In genomic region chr7:127091620-127092019, GRCh38 we compare ENCODE assay signal across 30 cellular contexts.
"Had no signal": no experiment of that assay in that cellular context is flagged by ENCODE, and none has a peak within 500 bp of the region (broad histone marks: within the 10 kb centered on the region; RNA-seq: fewer than 3 reads in every experiment).

No MANE protein-coding gene starts in this region.

- H3K9me3 ChIP-seq: body of pancreas, breast epithelium had no signal

- H3K4me1 Mint-ChIP-seq: activated B cell treated with CpG ODN at 0.5 μM for 24 hours; activated CD4-positive, alpha-beta memory T cell treated with anti-CD3 and anti-CD28 coated beads, Interleukin-2, amount 10 ng/mL, durations not matched to agents 7 days and 5 days; activated CD4-positive, alpha-beta T cell treated with anti-CD3 and anti-CD28 coated beads, Interleukin-2, amount 10 ng/mL, durations not matched to agents 24 days and 14 days; activated CD8-positive, alpha-beta memory T cell treated with anti-CD3 and anti-CD28 coated beads, Interleukin-2, amount 10 ng/mL, durations not matched to agents 7 days and 5 days; activated naive CD4-positive, alpha-beta T cell treated with anti-CD3 and anti-CD28 coated beads, Interleukin-2, amount 10 ng/mL, durations not matched to agents 7 days and 5 days; activated naive CD4-positive, alpha-beta T cell treated with anti-CD3 and anti-CD28 coated beads, Interleukin-2, amount 50 U/mL, for 24 hours; activated naive CD8-positive, alpha-beta T cell treated with anti-CD3 and anti-CD28 coated beads, Interleukin-2, amount 10 ng/mL, durations not matched to agents 7 days and 5 days; activated naive CD8-positive, alpha-beta T cell treated with anti-CD3 and anti-CD28 coated beads, Interleukin-2, amount 50 U/mL, for 24 hours; T-cell; T-helper 17 cell had no signal

- ATAC-seq: activated CD8-positive, alpha-beta memory T cell treated with anti-CD3 and anti-CD28 coated beads, Interleukin-2, amount 10 ng/mL, durations not matched to agents 7 days and 5 days; activated CD8-positive, alpha-beta T cell treated with anti-CD3 and anti-CD28 coated beads, Interleukin-2, amount 10 ng/mL, durations not matched to agents 7 days and 5 days; activated naive CD8-positive, alpha-beta T cell treated with anti-CD3 and anti-CD28 coated beads, Interleukin-2, amount 50 U/mL, for 24 hours; body of pancreas; T-cell; T-helper 17 cell had no signal

- H3K4me1 ChIP-seq: body of pancreas, breast epithelium had no signal

- H3K27me3 ChIP-seq: body of pancreas, brain microvascular endothelial cell, breast epithelium had no signal

- H3K4me3 Mint-ChIP-seq: activated B cell treated with CpG ODN at 0.5 μM for 24 hours; activated CD4-positive, alpha-beta memory T cell treated with anti-CD3 and anti-CD28 coated beads, Interleukin-2, amount 10 ng/mL, durations not matched to agents 7 days and 5 days; activated CD4-positive, alpha-beta T cell treated with anti-CD3 and anti-CD28 coated beads, Interleukin-2, amount 10 ng/mL, durations not matched to agents 24 days and 14 days; activated CD8-positive, alpha-beta memory T cell treated with anti-CD3 and anti-CD28 coated beads, Interleukin-2, amount 10 ng/mL, durations not matched to agents 7 days and 5 days; activated CD8-positive, alpha-beta T cell treated with anti-CD3 and anti-CD28 coated beads, Interleukin-2, amount 10 ng/mL, durations not matched to agents 7 days and 5 days; activated naive CD4-positive, alpha-beta T cell treated with anti-CD3 and anti-CD28 coated beads, Interleukin-2, amount 10 ng/mL, durations not matched to agents 7 days and 5 days; activated naive CD4-positive, alpha-beta T cell treated with anti-CD3 and anti-CD28 coated beads, Interleukin-2, amount 50 U/mL, for 24 hours; activated naive CD8-positive, alpha-beta T cell; activated naive CD8-positive, alpha-beta T cell treated with anti-CD3 and anti-CD28 coated beads, Interleukin-2, amount 10 ng/mL, durations not matched to agents 7 days and 5 days; activated naive CD8-positive, alpha-beta T cell treated with anti-CD3 and anti-CD28 coated beads, Interleukin-2, amount 50 U/mL, for 24 hours; activated T-cell treated with anti-CD3 and anti-CD28 coated beads, Interleukin-2, amount 50 U/mL, for 24 hours; T-cell; T-helper 17 cell had no signal

- H3K27ac Mint-ChIP-seq: activated B cell treated with CpG ODN at 0.5 μM for 24 hours; activated CD4-positive, alpha-beta memory T cell treated with anti-CD3 and anti-CD28 coated beads, Interleukin-2, amount 10 ng/mL, durations not matched to agents 7 days and 5 days; activated CD4-positive, alpha-beta T cell treated with anti-CD3 and anti-CD28 coated beads, Interleukin-2, amount 10 ng/mL, durations not matched to agents 24 days and 14 days; activated CD8-positive, alpha-beta memory T cell treated with anti-CD3 and anti-CD28 coated beads, Interleukin-2, amount 10 ng/mL, durations not matched to agents 7 days and 5 days; activated CD8-positive, alpha-beta T cell treated with anti-CD3 and anti-CD28 coated beads, Interleukin-2, amount 10 ng/mL, durations not matched to agents 7 days and 5 days; activated naive CD4-positive, alpha-beta T cell treated with anti-CD3 and anti-CD28 coated beads, Interleukin-2, amount 10 ng/mL, durations not matched to agents 7 days and 5 days; activated naive CD4-positive, alpha-beta T cell treated with anti-CD3 and anti-CD28 coated beads, Interleukin-2, amount 50 U/mL, for 24 hours; activated naive CD8-positive, alpha-beta T cell; activated naive CD8-positive, alpha-beta T cell treated with anti-CD3 and anti-CD28 coated beads, Interleukin-2, amount 10 ng/mL, durations not matched to agents 7 days and 5 days; activated naive CD8-positive, alpha-beta T cell treated with anti-CD3 and anti-CD28 coated beads, Interleukin-2, amount 50 U/mL, for 24 hours; activated T-cell treated with anti-CD3 and anti-CD28 coated beads, Interleukin-2, amount 50 U/mL, for 24 hours; activated T-helper 2 cell treated with anti-CD3 and anti-CD28 coated beads, Interferon-gamma antibody, Interleukin-2, Interleukin-4, amounts not matched to agents 10 μg/mL and 5 μg/mL and 100 μg/mL, durations not matched to agents 14 hours and 24 hours and 36 hours; T-cell; T-helper 17 cell had no signal

- H3K4me3 ChIP-seq: body of pancreas, breast epithelium had no signal

- H3K27ac ChIP-seq: body of pancreas, brain microvascular endothelial cell, breast epithelium, VCaP had no signal

- H3K9me3 Mint-ChIP-seq: activated CD4-positive, alpha-beta memory T cell treated with anti-CD3 and anti-CD28 coated beads, Interleukin-2, amount 10 ng/mL, durations not matched to agents 7 days and 5 days; activated CD4-positive, alpha-beta T cell treated with anti-CD3 and anti-CD28 coated beads, Interleukin-2, amount 10 ng/mL, durations not matched to agents 24 days and 14 days; activated naive CD4-positive, alpha-beta T cell treated with anti-CD3 and anti-CD28 coated beads, Interleukin-2, amount 10 ng/mL, durations not matched to agents 7 days and 5 days; activated naive CD4-positive, alpha-beta T cell treated with anti-CD3 and anti-CD28 coated beads, Interleukin-2, amount 50 U/mL, for 24 hours; activated naive CD8-positive, alpha-beta T cell treated with anti-CD3 and anti-CD28 coated beads, Interleukin-2, amount 10 ng/mL, durations not matched to agents 7 days and 5 days; activated naive CD8-positive, alpha-beta T cell treated with anti-CD3 and anti-CD28 coated beads, Interleukin-2, amount 50 U/mL, for 24 hours; activated T-cell treated with anti-CD3 and anti-CD28 coated beads, Interleukin-2, amount 50 U/mL, for 24 hours; activated T-helper 2 cell treated with anti-CD3 and anti-CD28 coated beads, Interferon-gamma antibody, Interleukin-2, Interleukin-4, amounts not matched to agents 10 μg/mL and 5 μg/mL and 100 μg/mL, durations not matched to agents 14 hours and 24 hours and 36 hours had no signal

- H3K27me3 Mint-ChIP-seq: activated B cell treated with CpG ODN at 0.5 μM for 24 hours; activated CD4-positive, alpha-beta memory T cell treated with anti-CD3 and anti-CD28 coated beads, Interleukin-2, amount 10 ng/mL, durations not matched to agents 7 days and 5 days; activated CD4-positive, alpha-beta T cell treated with anti-CD3 and anti-CD28 coated beads, Interleukin-2, amount 10 ng/mL, durations not matched to agents 24 days and 14 days; activated CD8-positive, alpha-beta memory T cell treated with anti-CD3 and anti-CD28 coated beads, Interleukin-2, amount 10 ng/mL, durations not matched to agents 7 days and 5 days; activated naive CD4-positive, alpha-beta T cell treated with anti-CD3 and anti-CD28 coated beads, Interleukin-2, amount 10 ng/mL, durations not matched to agents 7 days and 5 days; activated naive CD8-positive, alpha-beta T cell treated with anti-CD3 and anti-CD28 coated beads, Interleukin-2, amount 10 ng/mL, durations not matched to agents 7 days and 5 days had no signal

- H3K36me3 ChIP-seq: brain microvascular endothelial cell, breast epithelium had no signal

- H3K36me3 Mint-ChIP-seq: activated CD8-positive, alpha-beta memory T cell treated with anti-CD3 and anti-CD28 coated beads, Interleukin-2, amount 10 ng/mL, durations not matched to agents 7 days and 5 days; activated naive CD4-positive, alpha-beta T cell treated with anti-CD3 and anti-CD28 coated beads, Interleukin-2, amount 10 ng/mL, durations not matched to agents 7 days and 5 days; activated naive CD8-positive, alpha-beta T cell; activated naive CD8-positive, alpha-beta T cell treated with anti-CD3 and anti-CD28 coated beads, Interleukin-2, amount 10 ng/mL, durations not matched to agents 7 days and 5 days; T-cell had no signal

- DNase-seq: activated B cell treated with CpG ODN at 0.5 μM for 24 hours; activated CD4-positive, alpha-beta memory T cell treated with anti-CD3 and anti-CD28 coated beads, Interleukin-2, amount 10 ng/mL, durations not matched to agents 7 days and 5 days; activated CD4-positive, alpha-beta T cell treated with anti-CD3 and anti-CD28 coated beads for 4 hours; activated CD4-positive, alpha-beta T cell treated with anti-CD3 and anti-CD28 coated beads, Interleukin-2, amount 10 ng/mL, durations not matched to agents 24 days and 14 days; activated CD4-positive, alpha-beta T cell treated with anti-CD3 and anti-CD28 coated beads, Interleukin-2, amount 50 U/mL, for 48 hours; activated CD4-positive, CD25-positive, alpha-beta regulatory T cell treated with anti-CD3 and anti-CD28 coated beads, Interleukin-2, amount 50 U/mL, for 72 hours; activated CD8-positive, alpha-beta memory T cell treated with anti-CD3 and anti-CD28 coated beads for 24 hours; activated CD8-positive, alpha-beta memory T cell treated with anti-CD3 and anti-CD28 coated beads, Interleukin-2, amount 10 ng/mL, durations not matched to agents 7 days and 5 days; activated CD8-positive, alpha-beta memory T cell treated with anti-CD3 and anti-CD28 coated beads, Interleukin-2, amount 50 U/mL, for 48 hours; activated CD8-positive, alpha-beta T cell treated with anti-CD3 and anti-CD28 coated beads, Interleukin-2, amount 10 ng/mL, durations not matched to agents 7 days and 5 days; activated effector memory CD4-positive, alpha-beta T cell treated with Interleukin-2 at 50 U/mL for 16 hours; activated naive CD4-positive, alpha-beta T cell treated with anti-CD3 and anti-CD28 coated beads, Interleukin-2, amount 10 ng/mL, durations not matched to agents 7 days and 5 days; activated naive CD4-positive, alpha-beta T cell treated with Interleukin-2 at 50 U/mL for 16 hours; activated naive CD8-positive, alpha-beta T cell treated with anti-CD3 and anti-CD28 coated beads, Interleukin-2, amount 10 ng/mL, durations not matched to agents 7 days and 5 days; activated naive CD8-positive, alpha-beta T cell treated with anti-CD3 and anti-CD28 coated beads, Interleukin-2, amount 50 U/mL, for 24 hours; activated T-cell treated with anti-CD3 and anti-CD28 coated beads, Interleukin-2, amount 50 U/mL, for 24 hours; activated T-cell treated with anti-CD3 and anti-CD28 coated beads, Interleukin-2, amount 50 U/mL, for 48 hours; amniotic stem cell; aorta; body of pancreas; brain microvascular endothelial cell; central memory CD4-positive, alpha-beta T cell; T-cell; T-helper 17 cell; T1000 had no signal
